ENCODE assay signal across 1 cellular context in genomic region chr11:10688401-10688800, GRCh38.
TF ChIP-seq lines count a peak whose summit lies in the region.

No MANE protein-coding gene starts in this region.

TF ChIP-seq in GM12878, 131 proteins besides CTCF, POLR2A, EP300 and RAD21:
- TF ChIP-seq CEBPZ (IDR thresholded peaks at IDR 0.05; ENCODE audit: low read depth, low read length) (no peak), SREBF2 (IDR thresholded peaks at IDR 0.05; ENCODE audit: low read length) (no peak), BRCA1 (IDR thresholded peaks at IDR 0.05; ENCODE audit: low read depth, low read length) (no peak), RELB (IDR thresholded peaks at IDR 0.05; ENCODE audit: low read depth) (no peak)
